8 cellular contexts compared by ENCODE assay signal in the genomic region with DNA sequence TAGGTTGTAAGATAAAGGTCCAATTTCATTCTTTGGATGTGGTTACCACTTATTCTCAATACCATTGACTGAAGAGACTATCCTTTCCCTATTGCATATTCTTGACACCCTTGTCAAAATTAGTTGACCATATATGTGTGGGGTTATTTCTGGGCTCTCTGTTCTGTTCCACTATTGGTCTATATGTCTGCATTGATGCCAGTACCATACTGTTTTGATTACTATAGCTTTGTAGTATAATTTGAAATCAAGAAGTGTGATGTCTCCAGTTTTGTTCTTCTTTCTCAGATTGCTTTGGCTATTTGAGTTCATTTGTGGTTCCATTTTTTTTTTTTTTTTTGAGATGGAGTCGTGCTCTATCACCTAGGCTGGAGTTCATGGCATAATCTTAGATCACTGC. TPM values are rescaled to one million over a fixed set of nuclear protein-coding genes. Genes with fewer than 3 reads are reported as not detected.
"Had no signal": no experiment of that assay in that cellular context is flagged by ENCODE, and none has a peak within 500 bp of the region (broad histone marks: within the 10 kb centered on the region; RNA-seq: fewer than 3 reads in every experiment).

No MANE protein-coding gene starts in this region.

- H3K27ac Mint-ChIP-seq: IgD-negative memory B cell had no signal

- H3K27ac ChIP-seq: HL-60, KMS-11 had no signal

- ATAC-seq: HepG2 had no signal

- FAIRE-seq: HepG2, HTR-8/SVneo had no signal

- H3K4me2 ChIP-seq: KMS-11 had no signal

- DNase-seq: IMR-90, KBM-7, KG1 had no signal

- H3K4me3 Mint-ChIP-seq: IgD-negative memory B cell had no signal

- H3K9ac ChIP-seq: KMS-11 had no signal

RNA-seq across cellular contexts. Expression of gene RAET1E, which starts 25.7 kb away (rescaled TPM):
- total RNA-seq: HepG2, IMR-90 had no signal
- polyA plus RNA-seq: HepG2, IgD-negative memory B cell, IMR-90 had no signal

RNA-seq across cellular contexts. Expression of gene RAET1G, which starts 50.7 kb away (rescaled TPM):
- total RNA-seq: HepG2 had no signal
- polyA plus RNA-seq: HepG2, IgD-negative memory B cell had no signal
